ENCODE assay signal across 11 cellular contexts in genomic region chrX:32087663-32088062, GRCh38.
"Had no signal": no experiment of that assay in that cellular context is flagged by ENCODE, and none has a peak within 500 bp of the region (broad histone marks: within the 10 kb centered on the region; RNA-seq: fewer than 3 reads in every experiment).

No MANE protein-coding gene starts in this region.

- H3K4me1 ChIP-seq: HAP-1 had no signal

- H3K4me1 Mint-ChIP-seq: GM23338, H9 had no signal

- H3K4me2 ChIP-seq: GM23338 had no signal

- ATAC-seq: GM23338, HCT116 had no signal

- H3K27ac ChIP-seq: GM23248 had no signal

- FAIRE-seq: H1, H54 had no signal

- H3K9ac ChIP-seq: GM23248 had no signal

- H3K36me3 ChIP-seq: HAP-1 had no signal

- H3K4me3 ChIP-seq: GM23248, GM23338, HAP-1 had no signal

- H3K9me3 Mint-ChIP-seq: GM23338 had no signal

- DNase-seq: GM23248, GOT3, H7, H9, HCEC 1CT, HFFc6 had no signal

- H2AFZ ChIP-seq: GM23248, GM23338 had no signal

- H3K4me3 Mint-ChIP-seq: GM23338, H9, HFFc6 had no signal

- H3K9me3 ChIP-seq: HAP-1 had no signal

- H3K27ac Mint-ChIP-seq: GM23338, H9, HFFc6 had no signal
